35 cellular contexts compared by ENCODE assay signal in the genomic region with DNA sequence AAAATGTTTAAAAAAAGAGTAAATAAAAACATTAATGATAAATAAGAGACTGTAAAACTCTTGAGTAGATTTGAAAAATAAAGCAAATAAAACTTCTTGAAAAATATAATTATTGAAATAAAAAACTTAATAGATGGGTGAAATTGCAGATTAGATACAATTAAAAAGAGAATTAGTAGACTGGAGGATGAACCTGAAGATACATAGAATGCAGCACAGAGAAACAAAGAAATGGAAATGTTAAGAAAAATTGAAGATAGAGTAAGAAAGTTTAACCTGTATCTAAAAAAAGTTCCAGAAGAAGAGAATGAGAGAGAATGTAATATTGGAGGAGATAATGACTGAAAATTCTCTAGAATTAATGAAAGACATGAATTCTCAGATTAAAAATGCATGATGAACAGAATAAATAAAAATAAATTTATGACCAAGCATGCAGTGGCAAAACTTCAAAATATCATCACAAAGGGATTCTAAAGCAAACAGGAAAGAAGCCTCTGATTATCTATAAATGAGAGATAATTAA.
A peak's percentile ranks its signal among the peaks of the same experiment; 100 is the strongest.
DNase-seq lines count a peak whose midpoint lies in the region; ATAC-seq, FAIRE-seq and TF ChIP-seq lines count a peak whose summit lies in the region.
"Had no signal": no experiment of that assay in that cellular context is flagged by ENCODE, and none has a peak within 500 bp of the region (broad histone marks: within the 10 kb centered on the region; RNA-seq: fewer than 3 reads in every experiment).

No MANE protein-coding gene starts in this region.

- no peaks in the 10 kb centered on the region for H4K20me1 ChIP-seq in SK-N-SH (ENCODE audit: insufficient read depth)
- H4K20me1 ChIP-seq: BLaER1; BLaER1 treated with 17β-estradiol and CSF1 and Interleukin-3, amounts not matched to agents 10 nM and 100 nM had no signal

- FAIRE-seq in G401.6 (lab: Jason Lieb, UNC) (peak; percentile 21), colon (lab: Jason Lieb, UNC) (peak; percentile 28)
- FAIRE-seq: A204.1, A549, D721Med had no signal

- H3K27me3 ChIP-seq in SK-N-SH (ENCODE audit: insufficient read depth): no peaks in the 10 kb centered on the region
- H3K27me3 ChIP-seq in upper lobe of right lung: no peaks in the 10 kb centered on the region
- H3K27me3 ChIP-seq in esophagus squamous epithelium: no peaks in the 10 kb centered on the region
- H3K27me3 ChIP-seq: BE2C; BLaER1; BLaER1 treated with 17β-estradiol and CSF1 and Interleukin-3, amounts not matched to agents 10 nM and 100 nM had no signal

- H3K36me3 ChIP-seq in SK-N-SH (replicated peaks in 1 of 2; ENCODE audit: control insufficient read depth in 1 of 2, insufficient read depth in 2 of 2, low read length in 1 of 2): no peaks in the 10 kb centered on the region
- no peaks in the 10 kb centered on the region for H3K36me3 ChIP-seq in HEK293 (ENCODE audit: control insufficient read depth in 2 of 2, insufficient read depth in 1 of 2, low read length in 2 of 2)
- H3K36me3 ChIP-seq in upper lobe of right lung: no peaks in the 10 kb centered on the region
- H3K36me3 ChIP-seq in esophagus squamous epithelium: no peaks in the 10 kb centered on the region
- H3K36me3 ChIP-seq: BE2C had no signal

- no peaks in the 10 kb centered on the region for H3K9me2 ChIP-seq in SK-N-SH

- ATAC-seq in SK-N-SH treated with all-trans-retinoic acid at 6 μM for 48 hours (no peak), upper lobe of right lung (no peak)
- ATAC-seq: A549; CD8-positive, alpha-beta T cell had no signal

- H3K27ac ChIP-seq in SK-N-SH (ENCODE audit: low read depth in 2 of 2, low read length in 1 of 2): no peak overlapping the region
- H3K27ac ChIP-seq in HEK293 (ENCODE audit: extremely low read depth, low read depth, low read length): no peak overlapping the region
- H3K27ac ChIP-seq in upper lobe of right lung: no peak overlapping the region
- H3K27ac ChIP-seq in esophagus squamous epithelium: no peak overlapping the region
- H3K27ac ChIP-seq: 22Rv1; A549; BLaER1; BLaER1 treated with 17β-estradiol and CSF1 and Interleukin-3, amounts not matched to agents 10 nM and 100 nM; C4-2B had no signal

- no peaks in the 10 kb centered on the region for H3K79me2 ChIP-seq in SK-N-SH (ENCODE audit: insufficient read depth)

- no peak overlapping the region for H3K9ac ChIP-seq in SK-N-SH
- H3K9ac ChIP-seq: BLaER1; BLaER1 treated with 17β-estradiol and CSF1 and Interleukin-3, amounts not matched to agents 10 nM and 100 nM had no signal

- CTCF ChIA-PET in SK-N-SH (lab: Yijun Ruan, JAX): no interaction called here
- CTCF ChIA-PET in HEK293 (lab: Yijun Ruan, JAX): interaction anchor here (0.8 kb wide), 1 partner anchor 18 kb away, joined by 4 read pairs; no protein-coding TSS in a partner anchor

- no peaks in the 10 kb centered on the region; a peak in 1 of 4 replicates for H3K4me1 ChIP-seq in SK-N-SH (ENCODE audit: control insufficient read depth in 1 of 2, insufficient read depth in 2 of 2, low read depth in 1 of 2, low read length in 1 of 2)
- no peaks in the 10 kb centered on the region for H3K4me1 ChIP-seq in HEK293 (ENCODE audit: control insufficient read depth, insufficient read depth, low read length)
- no peaks in the 10 kb centered on the region for H3K4me1 ChIP-seq in upper lobe of right lung
- H3K4me1 ChIP-seq in esophagus squamous epithelium: no peaks in the 10 kb centered on the region
- H3K4me1 ChIP-seq: A549, BE2C, Caco-2 had no signal

- no peak overlapping the region for H2AFZ ChIP-seq in SK-N-SH (ENCODE audit: low read depth)

- no peak for TF ChIP-seq EP300 in SK-N-SH (IDR thresholded peaks at IDR 0.05; ENCODE audit: borderline replicate concordance in 1 of 2, low read depth in 1 of 2, low read length in 1 of 2)

- TF ChIP-seq POLR2A in esophagus squamous epithelium (IDR thresholded peaks at IDR 0.05): no peak

- TF ChIP-seq CTCF in SK-N-SH (IDR thresholded peaks at IDR 0.05) (no peak), HEK293 (tag by site-specific recombination; IDR thresholded peaks at IDR 0.05) (no peak), upper lobe of right lung (IDR thresholded peaks at IDR 0.05) (no peak), esophagus squamous epithelium (IDR thresholded peaks at IDR 0.05) (no peak)

- H3F3A ChIP-seq in SK-N-SH (replicated peaks; ENCODE audit: insufficient read depth): no peaks in the 10 kb centered on the region

- TF ChIP-seq RAD21 in SK-N-SH (IDR thresholded peaks at IDR 0.05; ENCODE audit: low read length): no peak

- intact Hi-C loops in upper lobe of right lung (cut with DNase I) (no loop called here), esophagus squamous epithelium (cut with DNase I) (no loop called here)

- POLR2A ChIA-PET in SK-N-SH (lab: Yijun Ruan, JAX): no interaction called here
- POLR2A ChIA-PET in HEK293 (lab: Yijun Ruan, JAX): no interaction called here

- no peak for DNase-seq in SK-N-SH
- no peak for DNase-seq in upper lobe of right lung
- DNase-seq in NCI-H446 (lab: John Stamatoyannopoulos, UW): no peak
- no peak for DNase-seq in esophagus squamous epithelium (lab: John Stamatoyannopoulos, UW)
- DNase-seq: 8988T; ACHN; AML-193; BE2C; C1 segment of cervical spinal cord; Caco-2; Calu3; CD4-positive, alpha-beta memory T cell; CD4-positive, alpha-beta T cell; CD4-positive, CD25-positive, alpha-beta regulatory T cell; CD8-positive, alpha-beta memory T cell; CD8-positive, alpha-beta T cell; COR-L47; DMS 273 treated with DMSO at 0.1 percent for 48 hours; DMS153; DMS53; DMS79; DMS79 treated with DMSO at 0.1 percent for 48 hours; DND-41; EL had no signal

- H3K4me2 ChIP-seq in SK-N-SH: no peak overlapping the region
- H3K4me2 ChIP-seq: A549; BLaER1; BLaER1 treated with 17β-estradiol and CSF1 and Interleukin-3, amounts not matched to agents 10 nM and 100 nM had no signal

- H3K4me3 ChIP-seq in SK-N-SH (ENCODE audit: low read depth in 2 of 2, low read length in 1 of 2) (no peak overlapping the region), HEK293 (ENCODE audit: low read depth, low read length) (no peak overlapping the region), upper lobe of right lung (no peak overlapping the region), esophagus squamous epithelium (no peak overlapping the region)
- H3K4me3 ChIP-seq: A549; BLaER1; BLaER1 treated with 17β-estradiol and CSF1 and Interleukin-3, amounts not matched to agents 10 nM and 100 nM had no signal

- H3K9me3 ChIP-seq in SK-N-SH (peaks cover 4% of the 10 kb centered on the region; the same call in 1 of the 2 replicates), HEK293 (ENCODE audit: control insufficient read depth, insufficient read depth, low read depth, low read length) (no peaks in the 10 kb centered on the region), upper lobe of right lung (no peaks in the 10 kb centered on the region), esophagus squamous epithelium (no peaks in the 10 kb centered on the region)
- H3K9me3 ChIP-seq: A549, BE2C had no signal

TF ChIP-seq in SK-N-SH treated with all-trans-retinoic acid at 6 μM for 48 hours, 23 proteins besides CTCF, POLR2A, EP300 and RAD21:
- TF ChIP-seq TOX (CRISPR knock-in tag; IDR thresholded peaks at IDR 0.05; ENCODE audit: borderline replicate concordance) (no peak), BACH2 (CRISPR knock-in tag; IDR thresholded peaks at IDR 0.05; ENCODE audit: borderline replicate concordance) (no peak), ZNF565 (CRISPR knock-in tag; conservative IDR thresholded peaks at IDR 0.05; ENCODE audit: low read depth) (no peak), ZNF70 (CRISPR knock-in tag; IDR thresholded peaks at IDR 0.05) (no peak), ZFP30 (CRISPR knock-in tag; IDR thresholded peaks at IDR 0.05) (peak; percentile 94)

TF ChIP-seq in SK-N-SH, 30 proteins besides CTCF, POLR2A, EP300 and RAD21 (continues in another document):
- TF ChIP-seq YY1 (IDR thresholded peaks at IDR 0.05; ENCODE audit: low read depth) (no peak), GABPA (IDR thresholded peaks at IDR 0.05; ENCODE audit: low read depth) (no peak)
- TF ChIP-seq, protein P1, sequence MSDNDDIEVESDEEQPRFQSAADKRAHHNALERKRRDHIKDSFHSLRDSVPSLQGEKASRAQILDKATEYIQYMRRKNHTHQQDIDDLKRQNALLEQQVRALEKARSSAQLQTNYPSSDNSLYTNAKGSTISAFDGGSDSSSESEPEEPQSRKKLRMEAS (IDR thresholded peaks at IDR 0.05; ENCODE audit: low read depth): no peak
- TF ChIP-seq, protein P2, sequence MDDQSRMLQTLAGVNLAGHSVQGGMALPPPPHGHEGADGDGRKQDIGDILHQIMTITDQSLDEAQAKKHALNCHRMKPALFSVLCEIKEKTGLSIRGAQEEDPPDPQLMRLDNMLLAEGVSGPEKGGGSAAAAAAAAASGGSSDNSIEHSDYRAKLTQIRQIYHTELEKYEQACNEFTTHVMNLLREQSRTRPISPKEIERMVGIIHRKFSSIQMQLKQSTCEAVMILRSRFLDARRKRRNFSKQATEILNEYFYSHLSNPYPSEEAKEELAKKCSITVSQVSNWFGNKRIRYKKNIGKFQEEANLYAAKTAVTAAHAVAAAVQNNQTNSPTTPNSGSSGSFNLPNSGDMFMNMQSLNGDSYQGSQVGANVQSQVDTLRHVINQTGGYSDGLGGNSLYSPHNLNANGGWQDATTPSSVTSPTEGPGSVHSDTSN (IDR thresholded peaks at IDR 0.05): no peak

TF ChIP-seq in HEK293, 187 proteins besides CTCF, POLR2A, EP300 and RAD21:
- TF ChIP-seq ZNF155 (tag by site-specific recombination; IDR thresholded peaks at IDR 0.05): no peak
- no peak for TF ChIP-seq ZNF777 (tag by site-specific recombination; IDR thresholded peaks at IDR 0.05; ENCODE audit: borderline replicate concordance)
- peak; percentile 99 for TF ChIP-seq ZNF558 (tag by site-specific recombination; IDR thresholded peaks at IDR 0.05)
- no peak for TF ChIP-seq KLF1 (tag by site-specific recombination; IDR thresholded peaks at IDR 0.05)
- no peak for TF ChIP-seq REPIN1 (tag by site-specific recombination; IDR thresholded peaks at IDR 0.05; ENCODE audit: low read depth)
- TF ChIP-seq, protein P3, sequence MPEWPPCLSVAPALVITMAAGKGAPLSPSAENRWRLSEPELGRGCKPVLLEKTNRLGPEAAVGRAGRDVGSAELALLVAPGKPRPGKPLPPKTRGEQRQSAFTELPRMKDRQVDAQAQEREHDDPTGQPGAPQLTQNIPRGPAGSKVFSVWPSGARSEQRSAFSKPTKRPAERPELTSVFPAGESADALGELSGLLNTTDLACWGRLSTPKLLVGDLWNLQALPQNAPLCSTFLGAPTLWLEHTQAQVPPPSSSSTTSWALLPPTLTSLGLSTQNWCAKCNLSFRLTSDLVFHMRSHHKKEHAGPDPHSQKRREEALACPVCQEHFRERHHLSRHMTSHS (tag by site-specific recombination; IDR thresholded peaks at IDR 0.05): no peak
- TF ChIP-seq ZNF202 (tag by site-specific recombination; IDR thresholded peaks at IDR 0.05; ENCODE audit: borderline replicate concordance): no peak
- no peak for TF ChIP-seq ZNF391 (tag by site-specific recombination; IDR thresholded peaks at IDR 0.05; ENCODE audit: borderline replicate concordance, low read depth)
- TF ChIP-seq ZNF660 (tag by site-specific recombination; IDR thresholded peaks at IDR 0.05): no peak
